ENCODE assay signal across 10 cellular contexts in the genomic region with DNA sequence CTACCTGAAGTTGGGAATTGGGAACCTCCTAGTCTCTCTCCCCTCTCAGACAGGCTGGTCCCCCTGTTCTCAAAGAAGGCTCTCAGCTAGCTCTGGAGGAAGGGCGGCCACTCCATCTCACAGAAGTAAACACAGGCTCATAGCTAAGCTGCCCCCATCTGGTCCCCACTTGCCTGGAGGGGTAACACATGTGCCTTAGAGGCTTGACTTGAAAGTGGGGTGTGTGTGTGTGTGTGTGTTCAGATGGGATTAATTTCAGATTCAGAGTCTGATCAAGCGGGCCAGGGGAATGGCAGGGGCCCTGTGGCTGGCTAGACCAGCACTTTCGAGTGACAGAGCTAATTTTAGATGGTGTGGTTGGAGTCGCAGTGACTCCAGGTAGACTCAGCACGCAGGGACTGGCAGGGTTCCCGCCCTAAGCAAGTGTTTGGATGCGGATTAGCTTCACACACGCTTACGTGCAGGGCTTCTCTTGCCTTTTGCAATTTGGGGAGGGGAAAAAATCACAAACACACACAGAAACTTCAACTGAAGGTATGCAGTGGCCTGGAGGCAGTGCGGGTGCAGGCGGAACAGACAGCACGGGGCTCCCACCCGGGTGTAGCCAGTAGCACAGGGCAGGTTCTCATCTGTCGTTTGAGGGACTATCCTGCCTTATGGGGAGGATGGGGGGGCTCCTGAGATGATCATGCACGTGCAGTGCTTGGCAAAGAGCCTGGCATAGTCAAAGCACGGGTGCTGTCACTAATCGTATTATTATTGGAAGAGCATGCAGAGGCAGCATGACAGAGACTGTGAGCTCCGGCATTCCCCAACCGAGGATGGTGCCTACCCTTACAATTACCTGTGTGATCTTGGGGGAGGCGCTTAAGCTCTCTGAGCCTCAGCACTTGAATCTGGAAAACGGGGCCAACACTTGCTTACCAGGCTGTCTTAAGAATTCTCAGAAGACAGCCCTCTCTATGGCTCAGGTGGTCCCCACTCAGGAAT. TPM values are rescaled to one million over a fixed set of nuclear protein-coding genes. Genes with fewer than 3 reads are reported as not detected.
DNase-seq lines count a peak whose midpoint lies in the region; ATAC-seq, FAIRE-seq and TF ChIP-seq lines count a peak whose summit lies in the region.
"Had no signal": no experiment of that assay in that cellular context is flagged by ENCODE, and none has a peak within 500 bp of the region (broad histone marks: within the 10 kb centered on the region; RNA-seq: fewer than 3 reads in every experiment).

No MANE protein-coding gene starts in this region.

- no peak for DNase-seq in activated CD8-positive, alpha-beta T cell treated with anti-CD3 and anti-CD28 coated beads for 36 hours
- no peak for DNase-seq in activated CD8-positive, alpha-beta T cell treated with anti-CD3 and anti-CD28 coated beads, Interleukin-2, amount 10 ng/mL, durations not matched to agents 7 days and 5 days
- DNase-seq in body of pancreas (no peak), mesendoderm (no peak), urothelium cell line (ENCODE audit: low spot score) (no peak), H54 (ENCODE audit: insufficient read length, low spot score) (no peak), SKM-1 (lab: John Stamatoyannopoulos, UW; ENCODE audit: unreplicated experiment) (no peak), DMS 273 treated with DMSO at 0.1 percent for 48 hours (lab: John Stamatoyannopoulos, UW) (no peak)

- H3K36me3 ChIP-seq in body of pancreas (replicated peaks in 1 of 2; ENCODE audit: insufficient read depth in 1 of 2, low read depth in 2 of 2) (no peaks in the 10 kb centered on the region), mesendoderm (ENCODE audit: control insufficient read depth, insufficient read depth, low read length) (no peaks in the 10 kb centered on the region)
- H3K36me3 ChIP-seq: tibial artery had no signal

- no peak overlapping the region for H2AK5ac ChIP-seq in mesendoderm (ENCODE audit: low read length)

- H3K79me2 ChIP-seq in mesendoderm (ENCODE audit: control insufficient read depth, insufficient read depth, low read length), result no peaks in the 10 kb centered on the region

- ATAC-seq in activated CD8-positive, alpha-beta T cell treated with anti-CD3 and anti-CD28 coated beads for 36 hours, result no peak
- no peak for ATAC-seq in activated CD8-positive, alpha-beta T cell treated with anti-CD3 and anti-CD28 coated beads, Interleukin-2, amount 10 ng/mL, durations not matched to agents 7 days and 5 days
- ATAC-seq in body of pancreas, result no peak

- H3K56ac ChIP-seq in mesendoderm (ENCODE audit: low read length), result peak overlapping the region; percentile 3

- no peak overlapping the region for H3K4ac ChIP-seq in mesendoderm (ENCODE audit: low read depth, low read length)

- no peak overlapping the region for H2BK15ac ChIP-seq in mesendoderm (replicated peaks; ENCODE audit: low read depth)

- no peak overlapping the region for H3K4me3 ChIP-seq in body of pancreas
- H3K4me3 ChIP-seq in mesendoderm (ENCODE audit: low read length), result no peak overlapping the region
- H3K4me3 ChIP-seq: tibial artery had no signal

- no peak overlapping the region for H2BK5ac ChIP-seq in mesendoderm (ENCODE audit: low read length)

- peaks cover 16% of the 10 kb centered on the region for H3K27me3 Mint-ChIP-seq in activated CD8-positive, alpha-beta T cell treated with anti-CD3 and anti-CD28 coated beads for 36 hours
- peaks cover 17% of the 10 kb centered on the region for H3K27me3 Mint-ChIP-seq in activated CD8-positive, alpha-beta T cell treated with anti-CD3 and anti-CD28 coated beads, Interleukin-2, amount 10 ng/mL, durations not matched to agents 7 days and 5 days (ENCODE audit: low read depth)

- WGBS in body of pancreas, 2 donors, result 75 to 76% methylated on average over 20 to 21 of the region's 21 CpGs
- no CpG with 5 or more reads among the region's 21 CpGs for WGBS in mesendoderm (ENCODE audit: extremely low coverage, insufficient coverage, low lambda C conversion rate)

- H3K4me1 ChIP-seq in body of pancreas, result peaks cover 68% of the 10 kb centered on the region
- peaks cover 15% of the 10 kb centered on the region for H3K4me1 ChIP-seq in mesendoderm (ENCODE audit: control insufficient read depth, low read depth, low read length)

- H3K23ac ChIP-seq in mesendoderm (ENCODE audit: low read length), result no peak overlapping the region

- H3K27me3 ChIP-seq in body of pancreas (no peaks in the 10 kb centered on the region), mesendoderm (ENCODE audit: insufficient read depth, low read length, poor library complexity) (no peaks in the 10 kb centered on the region)
- H3K27me3 ChIP-seq: tibial artery had no signal

- CTCF ChIA-PET in activated CD8-positive, alpha-beta T cell treated with anti-CD3 and anti-CD28 coated beads for 36 hours (lab: Charles Lee), result interaction anchor here (0.9 to 1.3 kb wide), 2 partner anchors 9 to 433 kb away, joined by 3 to 6 read pairs; no protein-coding TSS in a partner anchor
- CTCF ChIA-PET in activated CD8-positive, alpha-beta T cell treated with anti-CD3 and anti-CD28 coated beads, Interleukin-2, amount 10 ng/mL, durations not matched to agents 7 days and 5 days (lab: Charles Lee), result interaction anchor here (1.7 to 2.5 kb wide), 2 partner anchors 10 to 14 kb away, joined by 3 to 11 read pairs; no protein-coding TSS in a partner anchor

- H4K8ac ChIP-seq in mesendoderm (ENCODE audit: low read depth, low read length), result no peak overlapping the region

- H4K5ac ChIP-seq in mesendoderm (ENCODE audit: low read length), result no peak overlapping the region

- no peaks in the 10 kb centered on the region for H3K9me3 Mint-ChIP-seq in activated CD8-positive, alpha-beta T cell treated with anti-CD3 and anti-CD28 coated beads for 36 hours
- no peaks in the 10 kb centered on the region for H3K9me3 Mint-ChIP-seq in activated CD8-positive, alpha-beta T cell treated with anti-CD3 and anti-CD28 coated beads, Interleukin-2, amount 10 ng/mL, durations not matched to agents 7 days and 5 days (ENCODE audit: insufficient read depth)
- H3K9me3 Mint-ChIP-seq: T-helper 2 cell treated with Interferon-gamma antibody and Interleukin-4, amounts not matched to agents 5 μg/mL and 100 μg/mL, for 36 hours had no signal

- no peak for TF ChIP-seq POLR2A in body of pancreas (IDR thresholded peaks at IDR 0.05)
- no peak for TF ChIP-seq POLR2A in H54 (IDR thresholded peaks at IDR 0.05; ENCODE audit: low read depth, low read length)

- no peak overlapping the region for H3K4me3 Mint-ChIP-seq in activated CD8-positive, alpha-beta T cell treated with anti-CD3 and anti-CD28 coated beads for 36 hours
- H3K4me3 Mint-ChIP-seq in activated CD8-positive, alpha-beta T cell treated with anti-CD3 and anti-CD28 coated beads, Interleukin-2, amount 10 ng/mL, durations not matched to agents 7 days and 5 days, result no peak overlapping the region
- H3K4me3 Mint-ChIP-seq: T-helper 2 cell treated with Interferon-gamma antibody and Interleukin-4, amounts not matched to agents 5 μg/mL and 100 μg/mL, for 36 hours had no signal

- no peak overlapping the region for H2BK120ac ChIP-seq in mesendoderm (ENCODE audit: low read depth, low read length)

- H3K36me3 Mint-ChIP-seq in activated CD8-positive, alpha-beta T cell treated with anti-CD3 and anti-CD28 coated beads for 36 hours (ENCODE audit: low read depth), result no peaks in the 10 kb centered on the region
- H3K36me3 Mint-ChIP-seq in activated CD8-positive, alpha-beta T cell treated with anti-CD3 and anti-CD28 coated beads, Interleukin-2, amount 10 ng/mL, durations not matched to agents 7 days and 5 days (ENCODE audit: low read depth), result no peaks in the 10 kb centered on the region

- H3K4me2 ChIP-seq in mesendoderm (ENCODE audit: low read length), result no peak overlapping the region

- intact Hi-C loops in activated CD8-positive, alpha-beta T cell treated with anti-CD3 and anti-CD28 coated beads for 36 hours (cut with micrococcal nuclease), result no loop called here
- intact Hi-C loops in body of pancreas (cut with DNase I), result no loop called here

- H3K18ac ChIP-seq in mesendoderm (ENCODE audit: low read length), result peak overlapping the region; percentile 12

- no peak overlapping the region for H3K9ac ChIP-seq in mesendoderm (ENCODE audit: low read length)

- H3K27ac ChIP-seq in body of pancreas (peak overlapping the region in 3 of 4 donors; percentile 1 to 78 (median 59)), mesendoderm (ENCODE audit: low read depth, low read length) (no peak overlapping the region)
- H3K27ac ChIP-seq: tibial artery had no signal

- FAIRE-seq in urothelium cell line (lab: Jason Lieb, UNC), result peak; percentile 74
- FAIRE-seq in H54 (lab: Jason Lieb, UNC), result no peak

- no peaks in the 10 kb centered on the region for H3K79me1 ChIP-seq in mesendoderm (ENCODE audit: low read length)

- H3K9me3 ChIP-seq in body of pancreas, result no peaks in the 10 kb centered on the region
- H3K9me3 ChIP-seq: tibial artery had no signal

- POLR2A ChIA-PET in activated CD8-positive, alpha-beta T cell treated with anti-CD3 and anti-CD28 coated beads for 36 hours (lab: Charles Lee), result interaction anchor here (0.6 to 0.8 kb wide), 2 partner anchors 223 to 416 kb away, joined by 3 read pairs; no protein-coding TSS in a partner anchor
- POLR2A ChIA-PET in activated CD8-positive, alpha-beta T cell treated with anti-CD3 and anti-CD28 coated beads, Interleukin-2, amount 10 ng/mL, durations not matched to agents 7 days and 5 days (lab: Charles Lee), result interaction anchor here (0.6 kb wide), 1 partner anchor 36 kb away, joined by 3 read pairs; no protein-coding TSS in a partner anchor

- peak overlapping the region; percentile 15 for H3K27ac Mint-ChIP-seq in activated CD8-positive, alpha-beta T cell treated with anti-CD3 and anti-CD28 coated beads for 36 hours
- H3K27ac Mint-ChIP-seq in activated CD8-positive, alpha-beta T cell treated with anti-CD3 and anti-CD28 coated beads, Interleukin-2, amount 10 ng/mL, durations not matched to agents 7 days and 5 days, result no peak overlapping the region
- H3K27ac Mint-ChIP-seq: T-helper 2 cell treated with Interferon-gamma antibody and Interleukin-4, amounts not matched to agents 5 μg/mL and 100 μg/mL, for 36 hours had no signal

- H3K4me1 Mint-ChIP-seq in activated CD8-positive, alpha-beta T cell treated with anti-CD3 and anti-CD28 coated beads for 36 hours (ENCODE audit: low read depth), result peaks cover 9% of the 10 kb centered on the region
- peaks cover 3% of the 10 kb centered on the region for H3K4me1 Mint-ChIP-seq in activated CD8-positive, alpha-beta T cell treated with anti-CD3 and anti-CD28 coated beads, Interleukin-2, amount 10 ng/mL, durations not matched to agents 7 days and 5 days (ENCODE audit: low read depth)

- TF ChIP-seq CTCF in activated CD8-positive, alpha-beta T cell treated with anti-CD3 and anti-CD28 coated beads for 36 hours (IDR thresholded peaks at IDR 0.05), result no peak
- TF ChIP-seq CTCF in body of pancreas (IDR thresholded peaks at IDR 0.05), result no peak

RNA-seq across cellular contexts. Expression of a gene that starts 1.3 kb away (rescaled TPM):
- total RNA-seq in activated CD8-positive, alpha-beta T cell treated with anti-CD3 and anti-CD28 coated beads for 36 hours, result not detected
- not detected for total RNA-seq in activated CD8-positive, alpha-beta T cell treated with anti-CD3 and anti-CD28 coated beads, Interleukin-2, amount 10 ng/mL, durations not matched to agents 7 days and 5 days
- total RNA-seq in body of pancreas, result 1 to 10 TPM; 3.6 TPM
- 0.48 TPM for polyA plus RNA-seq in mesendoderm (2013, experiment 1 of 2)
- 0.48 TPM for polyA plus RNA-seq in mesendoderm (2013, experiment 2 of 2)

Comparison
In these comparisons a context has a peak if more than half of its experiments do, and no peak if none do; other contexts are left out.
1. RNA of a gene that starts 1.3 kb away (total RNA-seq): 3.6 TPM in body of pancreas; not detected in activated CD8-positive, alpha-beta T cell treated with anti-CD3 and anti-CD28 coated beads, Interleukin-2, amount 10 ng/mL, durations not matched to agents 7 days and 5 days and not detected in activated CD8-positive, alpha-beta T cell treated with anti-CD3 and anti-CD28 coated beads for 36 hours; every median in the first group is over 4 times any median in the second.